32 cellular contexts compared by ENCODE assay signal in the genomic region with DNA sequence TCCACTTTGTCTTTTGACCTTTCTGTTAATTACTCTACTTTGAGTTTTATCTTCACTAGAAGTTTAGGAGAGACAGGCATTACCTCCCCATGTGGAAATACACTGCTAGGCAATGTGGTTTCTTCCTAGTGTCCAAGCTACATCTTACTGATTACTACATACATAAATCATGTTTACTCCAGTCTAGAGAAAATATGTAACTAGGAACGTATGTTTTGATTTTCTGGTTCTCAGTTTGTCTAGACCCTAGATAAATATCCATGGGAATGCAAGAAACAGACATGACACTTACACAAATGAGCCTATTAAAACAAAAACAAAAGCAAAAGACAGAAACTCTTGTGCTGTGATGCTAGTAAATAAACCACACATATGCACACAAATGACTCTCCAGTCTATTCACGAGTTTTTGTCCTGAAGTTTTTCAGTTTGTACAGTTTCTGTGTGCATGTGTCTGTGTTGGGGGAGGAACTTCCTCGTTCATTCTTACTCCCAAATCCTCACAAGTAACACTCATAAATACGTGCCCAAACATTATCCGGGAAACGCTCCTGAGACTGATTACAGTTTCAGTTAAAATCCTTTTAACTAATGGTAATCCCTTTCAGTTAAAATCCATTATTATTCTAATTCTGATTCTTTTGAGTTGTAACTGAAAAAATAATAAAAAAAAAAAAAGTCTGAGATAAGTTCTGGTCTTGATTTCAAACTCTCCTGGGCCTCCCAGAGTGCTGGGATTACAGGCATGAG.
"Had no signal": no experiment of that assay in that cellular context is flagged by ENCODE, and none has a peak within 500 bp of the region (broad histone marks: within the 10 kb centered on the region; RNA-seq: fewer than 3 reads in every experiment).

No MANE protein-coding gene starts in this region.

- H3K27ac ChIP-seq: body of pancreas, cardiac muscle cell, colonic mucosa, lower lobe of right lung, testis, uterus had no signal

- H3K4me1 Mint-ChIP-seq: activated CD4-positive, alpha-beta memory T cell treated with anti-CD3 and anti-CD28 coated beads, Interleukin-2, amount 10 ng/mL, durations not matched to agents 7 days and 5 days; activated CD4-positive, alpha-beta T cell treated with anti-CD3 and anti-CD28 coated beads, Interleukin-2, amount 10 ng/mL, durations not matched to agents 7 days and 5 days; activated naive CD4-positive, alpha-beta T cell treated with anti-CD3 and anti-CD28 coated beads, Interleukin-2, amount 50 U/mL, for 24 hours; activated naive CD8-positive, alpha-beta T cell treated with anti-CD3 and anti-CD28 coated beads, Interleukin-2, amount 50 U/mL, for 24 hours; immature natural killer cell had no signal

- H3K36me3 Mint-ChIP-seq: activated naive CD4-positive, alpha-beta T cell treated with anti-CD3 and anti-CD28 coated beads, Interleukin-2, amount 50 U/mL, for 24 hours; immature natural killer cell; natural killer cell treated with Interleukin-12 subunit alpha and Interleukin-12 subunit beta and Interleukin-15 and Interleukin-18, amount 100 ng/mL, for 72 hours; type B pancreatic cell; WTC11 had no signal

- H3K27me3 ChIP-seq: body of pancreas, cardiac muscle cell, colonic mucosa, testis, uterus had no signal

- H3K9me3 ChIP-seq: body of pancreas, colonic mucosa, lower lobe of right lung, mucosa of descending colon, testis, uterus had no signal

- H3K4me1 ChIP-seq: body of pancreas, colonic mucosa, lower lobe of right lung, testis, uterus had no signal

- H3K27ac Mint-ChIP-seq: activated CD4-positive, alpha-beta memory T cell treated with anti-CD3 and anti-CD28 coated beads, Interleukin-2, amount 10 ng/mL, durations not matched to agents 7 days and 5 days; activated CD4-positive, alpha-beta T cell treated with anti-CD3 and anti-CD28 coated beads, Interleukin-2, amount 10 ng/mL, durations not matched to agents 7 days and 5 days; activated naive CD4-positive, alpha-beta T cell treated with anti-CD3 and anti-CD28 coated beads, Interleukin-2, amount 50 U/mL, for 24 hours; activated naive CD8-positive, alpha-beta T cell treated with anti-CD3 and anti-CD28 coated beads, Interleukin-2, amount 50 U/mL, for 24 hours; activated T-cell treated with anti-CD3 and anti-CD28 coated beads, Interleukin-2, amount 50 U/mL, for 24 hours; natural killer cell treated with Interleukin-12 subunit alpha and Interleukin-12 subunit beta and Interleukin-15 and Interleukin-18, amount 100 ng/mL, for 72 hours; type B pancreatic cell; WTC11 had no signal

- H3K27me3 Mint-ChIP-seq: activated CD4-positive, alpha-beta memory T cell treated with anti-CD3 and anti-CD28 coated beads, Interleukin-2, amount 10 ng/mL, durations not matched to agents 7 days and 5 days; activated CD4-positive, alpha-beta T cell treated with anti-CD3 and anti-CD28 coated beads, Interleukin-2, amount 10 ng/mL, durations not matched to agents 7 days and 5 days; activated naive CD4-positive, alpha-beta T cell treated with anti-CD3 and anti-CD28 coated beads, Interleukin-2, amount 50 U/mL, for 24 hours; activated naive CD8-positive, alpha-beta T cell treated with anti-CD3 and anti-CD28 coated beads, Interleukin-2, amount 50 U/mL, for 24 hours; natural killer cell treated with Interleukin-12 subunit alpha and Interleukin-12 subunit beta and Interleukin-15 and Interleukin-18, amount 100 ng/mL, for 72 hours had no signal

- H3K36me3 ChIP-seq: cardiac muscle cell, colonic mucosa, lower lobe of right lung, uterus had no signal

- DNase-seq: activated CD4-positive, alpha-beta memory T cell treated with anti-CD3 and anti-CD28 coated beads, Interleukin-2, amount 10 ng/mL, durations not matched to agents 7 days and 5 days; activated CD4-positive, alpha-beta T cell treated with anti-CD3 and anti-CD28 coated beads for 1 hour; activated CD4-positive, alpha-beta T cell treated with anti-CD3 and anti-CD28 coated beads, Interleukin-2, amount 10 ng/mL, durations not matched to agents 7 days and 5 days; activated CD8-positive, alpha-beta memory T cell treated with anti-CD3 and anti-CD28 coated beads, Interleukin-2, amount 50 U/mL, for 48 hours; activated gamma-delta T cell; activated naive CD8-positive, alpha-beta T cell treated with anti-CD3 and anti-CD28 coated beads, Interleukin-2, amount 50 U/mL, for 24 hours; activated T-cell treated with anti-CD3 and anti-CD28 coated beads, Interleukin-2, amount 50 U/mL, for 24 hours; anterior cingulate cortex; body of pancreas; cerebellar nuclear complex; colonic mucosa; effector CD8-positive, alpha-beta T cell; erythroblast; foreskin fibroblast; head of caudate nucleus; hypothalamus; immature natural killer cell; lower lobe of right lung; mesendoderm; mucosa of descending colon; posterior cingulate gyrus; right cardiac atrium; stimulated activated CD4-positive, alpha-beta T cell treated with anti-CD3 and anti-CD28 coated beads, Interleukin-4, amount 100 ng/mL, for 1 hour; stimulated activated naive CD8-positive, alpha-beta T cell treated with anti-CD3 and anti-CD28 coated beads, Interleukin-15, Interleukin-2, amounts not matched to agents 100 U/mL and 50 U/mL, for 24 hours; T-helper 2 cell; testis; uterus had no signal

- H3K9me3 Mint-ChIP-seq: activated CD4-positive, alpha-beta memory T cell treated with anti-CD3 and anti-CD28 coated beads, Interleukin-2, amount 10 ng/mL, durations not matched to agents 7 days and 5 days; activated CD4-positive, alpha-beta T cell treated with anti-CD3 and anti-CD28 coated beads, Interleukin-2, amount 10 ng/mL, durations not matched to agents 7 days and 5 days; activated naive CD4-positive, alpha-beta T cell treated with anti-CD3 and anti-CD28 coated beads, Interleukin-2, amount 50 U/mL, for 24 hours; activated naive CD8-positive, alpha-beta T cell treated with anti-CD3 and anti-CD28 coated beads, Interleukin-2, amount 50 U/mL, for 24 hours; activated T-cell treated with anti-CD3 and anti-CD28 coated beads, Interleukin-2, amount 50 U/mL, for 24 hours; natural killer cell treated with Interleukin-12 subunit alpha and Interleukin-12 subunit beta and Interleukin-15 and Interleukin-18, amount 100 ng/mL, for 72 hours; WTC11 had no signal

- H3K4me3 ChIP-seq: body of pancreas, cardiac muscle cell, colonic mucosa, lower lobe of right lung, mucosa of descending colon, testis, uterus had no signal

- ATAC-seq: activated naive CD8-positive, alpha-beta T cell treated with anti-CD3 and anti-CD28 coated beads, Interleukin-2, amount 50 U/mL, for 24 hours; body of pancreas; lower lobe of right lung; mucosa of descending colon; natural killer cell treated with Interleukin-12 subunit alpha and Interleukin-12 subunit beta and Interleukin-15 and Interleukin-18, amount 100 ng/mL, for 72 hours; right cardiac atrium; stimulated activated naive CD8-positive, alpha-beta T cell treated with anti-CD3 and anti-CD28 coated beads, Interleukin-15, Interleukin-2, amounts not matched to agents 100 U/mL and 50 U/mL, for 24 hours; WTC11 had no signal

- H3K4me3 Mint-ChIP-seq: activated CD4-positive, alpha-beta memory T cell treated with anti-CD3 and anti-CD28 coated beads, Interleukin-2, amount 10 ng/mL, durations not matched to agents 7 days and 5 days; activated CD4-positive, alpha-beta T cell treated with anti-CD3 and anti-CD28 coated beads, Interleukin-2, amount 10 ng/mL, durations not matched to agents 7 days and 5 days; activated naive CD4-positive, alpha-beta T cell treated with anti-CD3 and anti-CD28 coated beads, Interleukin-2, amount 50 U/mL, for 24 hours; activated naive CD8-positive, alpha-beta T cell treated with anti-CD3 and anti-CD28 coated beads, Interleukin-2, amount 50 U/mL, for 24 hours; activated T-cell treated with anti-CD3 and anti-CD28 coated beads, Interleukin-2, amount 50 U/mL, for 24 hours; immature natural killer cell; natural killer cell treated with Interleukin-12 subunit alpha and Interleukin-12 subunit beta and Interleukin-15 and Interleukin-18, amount 100 ng/mL, for 72 hours; type B pancreatic cell; WTC11 had no signal
